ENCODE assay signal across 8 cellular contexts in the genomic region with DNA sequence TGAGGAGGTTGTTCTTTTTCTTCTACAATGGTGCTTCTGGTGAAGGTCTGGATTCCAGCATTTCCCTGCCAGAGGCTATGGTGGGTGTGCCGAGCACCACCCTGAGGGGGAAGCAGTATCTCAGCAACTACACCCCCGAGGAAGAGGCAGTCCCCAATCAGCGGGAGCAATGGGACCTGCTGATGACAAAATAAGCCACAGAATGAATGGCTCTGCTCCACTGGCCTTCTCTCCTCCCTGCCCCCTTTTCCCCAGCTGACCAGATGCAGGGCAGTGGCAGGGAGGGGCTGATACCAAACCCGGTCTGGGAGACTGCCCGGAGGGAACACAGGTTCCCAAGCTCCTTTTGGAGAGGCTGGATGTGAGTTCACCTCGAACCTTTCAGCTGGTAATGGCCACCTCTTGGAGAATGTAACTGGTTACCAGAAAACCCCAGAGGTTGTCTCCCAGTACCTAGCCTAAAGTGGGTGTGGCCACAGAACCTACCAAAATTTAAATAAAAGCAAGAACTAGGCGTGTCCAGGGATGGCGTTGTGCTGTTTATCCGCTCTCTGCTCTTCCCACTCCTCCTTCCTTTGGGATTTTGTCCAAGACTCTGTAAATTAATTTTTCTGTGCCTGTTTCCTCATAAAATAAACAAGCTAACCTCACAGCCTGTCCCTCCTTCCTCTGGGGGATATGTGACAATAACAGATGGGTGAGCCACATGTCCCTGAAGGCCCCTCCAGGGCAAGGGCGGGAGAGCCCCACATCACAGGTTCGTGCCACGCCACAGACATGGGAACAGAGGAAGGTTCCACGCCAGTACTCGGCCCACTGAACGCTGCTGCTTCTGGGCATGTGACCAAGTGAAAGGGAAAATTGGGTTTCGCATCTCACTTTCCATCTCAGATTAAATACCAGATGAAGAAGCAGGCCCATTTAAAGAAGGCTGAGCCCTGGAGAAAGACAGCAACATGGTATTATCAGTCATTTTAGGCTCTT. TPM values are rescaled to one million over a fixed set of nuclear protein-coding genes. Genes with fewer than 3 reads are reported as not detected.
DNase-seq lines count a peak whose midpoint lies in the region; ATAC-seq lines count a peak whose summit lies in the region.

No MANE protein-coding gene starts in this region.

- ATAC-seq in GM19025 (IDR thresholded peaks at IDR 0.05; ENCODE audit: low read depth, unreplicated experiment) (peak; percentile 79), HG03066 (IDR thresholded peaks at IDR 0.05; ENCODE audit: low read depth, unreplicated experiment) (peak; percentile 65)

- no peak overlapping the region for H3K4me2 ChIP-seq in Karpas-422 (ENCODE audit: low read depth, low read length, poor library complexity, severe bottlenecking)

- peak overlapping the region; percentile 41 for H3K27ac ChIP-seq in cingulate gyrus (ENCODE audit: low read depth, low read length)
- peak overlapping the region; percentile 28 for H3K27ac ChIP-seq in skeletal muscle tissue (ENCODE audit: low read depth, low read length)
- H3K27ac ChIP-seq in Karpas-422 (ENCODE audit: low read length): no peak overlapping the region

- H3K9me3 ChIP-seq in skeletal muscle tissue (ENCODE audit: control insufficient read depth in 3 of 3, low read length in 3 of 3) (no peaks in the 10 kb centered on the region), Karpas-422 (ENCODE audit: low read length) (no peaks in the 10 kb centered on the region)

- peaks cover 42 to 49% (median 46%) of the 10 kb centered on the region in 3 donors for H3K4me1 ChIP-seq in skeletal muscle tissue (ENCODE audit: control insufficient read depth in 3 of 3, insufficient read depth in 3 of 3, low read length in 3 of 3)
- peaks cover 38% of the 10 kb centered on the region for H3K4me1 ChIP-seq in Karpas-422 (ENCODE audit: low read length)

- peaks cover 47% of the 10 kb centered on the region for H3K79me2 ChIP-seq in Karpas-422 (ENCODE audit: low read length)

- H3K9me2 ChIP-seq in Karpas-422 (replicated peaks; ENCODE audit: insufficient read depth, low read length): no peaks in the 10 kb centered on the region

- H4K20me1 ChIP-seq in Karpas-422 (ENCODE audit: insufficient read depth, low read depth, low read length): no peaks in the 10 kb centered on the region

- H3K36me3 ChIP-seq in skeletal muscle tissue (ENCODE audit: control insufficient read depth in 3 of 3, insufficient read depth in 3 of 3, low read length in 3 of 3) (no peaks in the 10 kb centered on the region), Karpas-422 (ENCODE audit: insufficient read depth, low read length) (no peaks in the 10 kb centered on the region)

- no peak overlapping the region for H2AFZ ChIP-seq in Karpas-422 (ENCODE audit: low read length)

- H3K27me3 ChIP-seq in skeletal muscle tissue (ENCODE audit: control insufficient read depth in 3 of 3, insufficient read depth in 3 of 3, low read length in 3 of 3): no peaks in the 10 kb centered on the region
- no peaks in the 10 kb centered on the region for H3K27me3 ChIP-seq in Karpas-422 (ENCODE audit: low read length)

- H3K9ac ChIP-seq in skeletal muscle tissue (ENCODE audit: low read depth in 1 of 3, low read length in 3 of 3) (peak overlapping the region in 1 of 3 donors; percentile 60), Karpas-422 (ENCODE audit: low read length) (no peak overlapping the region)

- DNase-seq in AG08396 (ENCODE audit: low spot score) (peak; percentile 33), NCI-H2196 (lab: John Stamatoyannopoulos, UW; ENCODE audit: unreplicated experiment) (no peak), Karpas-422 (no peak), SHP77 treated with DMSO at 0.1 percent for 48 hours (lab: John Stamatoyannopoulos, UW) (no peak)

- no peak overlapping the region for H3K4me3 ChIP-seq in skeletal muscle tissue (ENCODE audit: low read length in 3 of 3)
- H3K4me3 ChIP-seq in Karpas-422 (ENCODE audit: low read length): no peak overlapping the region

RNA-seq across cellular contexts. Expression of a gene that starts 35.1 kb away (rescaled TPM):
- total RNA-seq in skeletal muscle tissue: 1.0 TPM
- 0.11 and 0.22 TPM in 2 replicates for total RNA-seq in Karpas-422 (2014; rRNA removed; shearing (Covaris generic); ENCODE audit: low replicate concordance)

RNA-seq across cellular contexts. Expression of a gene that starts 43.4 kb away (rescaled TPM):
- 24.0 TPM for total RNA-seq in skeletal muscle tissue
- 19.9 and 20.4 TPM in 2 replicates for total RNA-seq in Karpas-422 (2014; rRNA removed; shearing (Covaris generic); ENCODE audit: low replicate concordance)
